10 cellular contexts compared by ENCODE assay signal in the genomic region with DNA sequence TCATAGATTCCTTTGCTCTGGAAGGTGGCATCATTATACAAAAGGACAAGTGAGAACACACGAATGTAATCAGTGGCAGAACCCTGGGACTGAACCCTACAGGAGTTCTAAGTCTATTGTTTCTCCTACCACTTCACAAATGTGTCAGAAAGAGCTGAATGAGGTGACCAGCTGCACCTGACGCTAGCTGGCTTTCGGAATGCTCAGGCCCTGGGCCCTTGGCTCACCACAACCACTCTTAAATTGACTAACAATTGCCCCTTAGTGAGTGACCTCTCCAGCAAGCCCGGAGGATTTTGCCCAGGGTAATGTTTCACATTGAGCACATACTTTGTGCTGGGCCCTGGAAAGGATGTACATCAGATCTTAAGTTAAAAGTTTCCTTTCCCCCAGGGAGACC. TPM values are rescaled to one million over a fixed set of nuclear protein-coding genes. Genes with fewer than 3 reads are reported as not detected.
DNase-seq lines count a peak whose midpoint lies in the region; ATAC-seq, FAIRE-seq and TF ChIP-seq lines count a peak whose summit lies in the region.
"Had no signal": no experiment of that assay in that cellular context is flagged by ENCODE, and none has a peak within 500 bp of the region (broad histone marks: within the 10 kb centered on the region; RNA-seq: fewer than 3 reads in every experiment).

No MANE protein-coding gene starts in this region.

- 50 to 52% methylated on average over 4 of the region's 4 CpGs for WGBS in esophagus, 2 donors
- 56 to 59% methylated on average over 4 of the region's 4 CpGs for WGBS in pancreas, 2 donors

- in situ Hi-C loops in HAP-1 (cut with MboI; ENCODE audit: low sequenced_read_pairs): loop anchor here (5.0 kb wide), 1 partner anchor 37 kb away; no protein-coding TSS in a partner anchor

- peaks cover 37% of the 10 kb centered on the region for H3K27me3 Mint-ChIP-seq in CD4-positive, CD25-positive, alpha-beta regulatory T cell
- peaks cover 2% of the 10 kb centered on the region for H3K27me3 Mint-ChIP-seq in nephron progenitor cell (ENCODE audit: low read depth, poor library complexity)

- peaks cover 0 to 2% (median 0%) of the 10 kb centered on the region in 7 donors for H3K9me3 Mint-ChIP-seq in CD4-positive, CD25-positive, alpha-beta regulatory T cell
- H3K9me3 Mint-ChIP-seq in nephron progenitor cell: no peaks in the 10 kb centered on the region

- no peaks in the 10 kb centered on the region for H3K36me3 Mint-ChIP-seq in CD4-positive, CD25-positive, alpha-beta regulatory T cell
- H3K36me3 Mint-ChIP-seq in nephron progenitor cell (ENCODE audit: low read depth): no peaks in the 10 kb centered on the region

- no peaks in the 10 kb centered on the region for H3K79me2 ChIP-seq in PC-9 (ENCODE audit: low read depth)

- POLR2A ChIA-PET in PC-9 (lab: Charles Lee; ENCODE audit: unreplicated experiment): no interaction called here

- H2AFZ ChIP-seq in PC-9: peak overlapping the region; percentile 94; the same call in 1 of the 2 replicates

- H3K36me3 ChIP-seq in CD4-positive, CD25-positive, alpha-beta regulatory T cell (ENCODE audit: control insufficient read depth, insufficient read depth, low read length): no peaks in the 10 kb centered on the region
- H3K36me3 ChIP-seq in PC-9 (ENCODE audit: low read depth) (no peaks in the 10 kb centered on the region), esophagus (ENCODE audit: control insufficient read depth in 2 of 2, insufficient read depth in 2 of 2, low read length in 1 of 2) (no peaks in the 10 kb centered on the region), pancreas (no peaks in the 10 kb centered on the region), HAP-1 (replicated peaks) (no peaks in the 10 kb centered on the region)

- peaks cover 14% of the 10 kb centered on the region for H3F3A ChIP-seq in PC-9 (ENCODE audit: insufficient read depth, low read depth)

- H3K27ac ChIP-seq in CD4-positive, CD25-positive, alpha-beta regulatory T cell (ENCODE audit: insufficient read depth, low read length, poor library complexity, severe bottlenecking): no peak overlapping the region
- H3K27ac ChIP-seq in PC-9 (peak overlapping the region; percentile 85), esophagus (ENCODE audit: low read depth in 2 of 2, low read length in 1 of 2) (peak overlapping the region; percentile 50 to 93), pancreas (peak overlapping the region in 1 of 4 donors; percentile 80)

- no peaks in the 10 kb centered on the region for H3K9me3 ChIP-seq in CD4-positive, CD25-positive, alpha-beta regulatory T cell (ENCODE audit: control insufficient read depth in 2 of 2, low read length in 2 of 2)
- H3K9me3 ChIP-seq in PC-9 (ENCODE audit: insufficient read depth, low read depth) (no peaks in the 10 kb centered on the region), esophagus (ENCODE audit: control insufficient read depth in 2 of 2, insufficient read depth in 1 of 2, low read depth in 1 of 2, low read length in 1 of 2) (no peaks in the 10 kb centered on the region), pancreas (no peaks in the 10 kb centered on the region), HAP-1 (no peaks in the 10 kb centered on the region)

- peak overlapping the region; percentile 70 to 94 (median 86) for H3K4me3 Mint-ChIP-seq in CD4-positive, CD25-positive, alpha-beta regulatory T cell
- peak overlapping the region; percentile 99 for H3K4me3 Mint-ChIP-seq in nephron progenitor cell

- H3K4me2 ChIP-seq in PC-9: peak overlapping the region; percentile 85

- H4K20me1 ChIP-seq in PC-9 (ENCODE audit: insufficient read depth): no peaks in the 10 kb centered on the region

- intact Hi-C loops in PC-9 (cut with micrococcal nuclease; ENCODE audit: unreplicated experiment) (loop anchor here (10.0 kb wide), 1 partner anchor 276 kb away; the partner anchor contains the start of gene SLC44A1), pancreas (cut with DNase I) (no loop called here)

- H3K27me3 ChIP-seq in CD4-positive, CD25-positive, alpha-beta regulatory T cell (ENCODE audit: control insufficient read depth, insufficient read depth, low read length): peaks cover 4% of the 10 kb centered on the region
- H3K27me3 ChIP-seq in PC-9 (ENCODE audit: insufficient read depth, low read depth) (no peaks in the 10 kb centered on the region), esophagus (ENCODE audit: control insufficient read depth in 1 of 2, insufficient read depth in 2 of 2, low read length in 2 of 2) (no peaks in the 10 kb centered on the region), pancreas (no peaks in the 10 kb centered on the region), HAP-1 (ENCODE audit: low read depth) (no peaks in the 10 kb centered on the region)

- CTCF ChIA-PET in PC-9 (lab: Charles Lee): no interaction called here

- no peak overlapping the region for H3K27ac Mint-ChIP-seq in CD4-positive, CD25-positive, alpha-beta regulatory T cell
- no peak overlapping the region for H3K27ac Mint-ChIP-seq in nephron progenitor cell

- H3K4me1 Mint-ChIP-seq in CD4-positive, CD25-positive, alpha-beta regulatory T cell: peaks cover 0 to 14% (median 3%) of the 10 kb centered on the region in 4 donors
- peaks cover 27% of the 10 kb centered on the region for H3K4me1 Mint-ChIP-seq in nephron progenitor cell

- peak overlapping the region; percentile 71 for H3K4me3 ChIP-seq in CD4-positive, CD25-positive, alpha-beta regulatory T cell (ENCODE audit: low read depth, low read length)
- H3K4me3 ChIP-seq in PC-9: peak overlapping the region; percentile 99
- H3K4me3 ChIP-seq in esophagus (ENCODE audit: low read depth in 1 of 2, low read length in 2 of 2): no peak overlapping the region
- peak overlapping the region in 1 of 4 donors; percentile 79 for H3K4me3 ChIP-seq in pancreas
- H3K4me3 ChIP-seq in HAP-1: no peak overlapping the region

- no peak for ATAC-seq in CD4-positive, CD25-positive, alpha-beta regulatory T cell (ENCODE audit: low read depth in 2 of 2)
- no peak for ATAC-seq in HG03354 (IDR thresholded peaks at IDR 0.05; ENCODE audit: poor library complexity, severe bottlenecking, unreplicated experiment)
- no peak for ATAC-seq in pancreas

- no peak for TF ChIP-seq CTCF in PC-9 (conservative IDR thresholded peaks at IDR 0.05)
- no peak for TF ChIP-seq CTCF in nephron progenitor cell (IDR thresholded peaks at IDR 0.05)
- no peak for TF ChIP-seq CTCF in pancreas (IDR thresholded peaks at IDR 0.05)

- FAIRE-seq in pancreas (lab: Jason Lieb, UNC): no peak

- BruUV-seq in PC-9 (replicated peaks; lab: Mats Ljungman, UMichigan): no TSS peak

- DNase-seq in CD4-positive, CD25-positive, alpha-beta regulatory T cell: no peak
- DNase-seq in PC-9: no peak
- no peak for DNase-seq in nephron progenitor cell
- DNase-seq in NCI-H1436 treated with DMSO at 0.1 percent for 48 hours (lab: John Stamatoyannopoulos, UW): no peak
- DNase-seq in pancreas: no peak
- DNase-seq in HAP-1 (ENCODE audit: low spot score in 2 of 2): no peak
- DNase-seq: stimulated activated CD4-positive, alpha-beta T cell treated with anti-CD3 and anti-CD28 coated beads, Interleukin-12 subunit alpha, Interleukin-12 subunit beta, amount 100 ng/mL, for 4 hours; T-helper 9 cell had no signal

- no peaks in the 10 kb centered on the region for H3K9me2 ChIP-seq in PC-9 (ENCODE audit: insufficient read depth)

- peaks cover 10% of the 10 kb centered on the region for H3K4me1 ChIP-seq in CD4-positive, CD25-positive, alpha-beta regulatory T cell (ENCODE audit: control insufficient read depth, insufficient read depth, low read length, poor library complexity, severe bottlenecking)
- H3K4me1 ChIP-seq in PC-9 (replicated peaks; ENCODE audit: insufficient read depth) (peaks cover 26% of the 10 kb centered on the region), esophagus (ENCODE audit: control insufficient read depth in 2 of 2, insufficient read depth in 2 of 2, low read length in 1 of 2) (peaks cover 0 to 4% of the 10 kb centered on the region in 2 donors), pancreas (peaks cover 0 to 6% (median 6%) of the 10 kb centered on the region in 3 donors), HAP-1 (peaks cover 4% of the 10 kb centered on the region)

RNA-seq across cellular contexts. Expression of gene ABCA1, which starts 41.2 kb away (rescaled TPM):
- 4.3 TPM for total RNA-seq in CD4-positive, CD25-positive, alpha-beta regulatory T cell
- polyA plus RNA-seq in CD4-positive, CD25-positive, alpha-beta regulatory T cell: under 1 TPM; 0.14 to 0.85 (median 0.34) TPM
- total RNA-seq in PC-9 (2021): 22.4 and 38.3 TPM in 2 replicates
- 1 to 10 TPM; 2.7 to 2.9 TPM for polyA plus RNA-seq in esophagus
- 10 to 100 TPM in 3 of 6 donors, 1 to 10 TPM in 3; 7.3 to 20.4 (median 10.0) TPM for total RNA-seq in pancreas
- 1 to 10 TPM; 3.2 to 3.5 TPM for polyA plus RNA-seq in pancreas

Comparison
In these comparisons a context has a peak if more than half of its experiments do, and no peak if none do; other contexts are left out.
1. H3K4me3 ChIP-seq: peak in CD4-positive, CD25-positive, alpha-beta regulatory T cell (single experiment) and PC-9 (single experiment); none in esophagus (0 of 2) and HAP-1 (single experiment).